ENCODE assay signal across 8 cellular contexts in the genomic region with DNA sequence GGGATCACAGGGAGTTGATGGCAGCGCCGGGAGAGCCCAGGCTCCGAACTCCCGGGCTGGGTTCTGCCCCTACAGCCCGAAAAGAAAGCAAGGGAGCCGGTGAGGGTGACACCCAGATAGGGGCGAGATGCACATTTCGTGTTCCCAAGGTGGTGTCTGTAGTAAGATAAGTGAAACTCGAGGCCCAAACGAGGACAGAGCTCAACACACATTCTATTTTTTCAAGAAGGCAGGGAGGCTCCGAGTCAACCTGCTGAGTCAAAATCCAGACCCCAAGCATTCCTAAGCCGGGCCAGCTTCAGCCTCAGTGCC. TPM values are rescaled to one million over a fixed set of nuclear protein-coding genes. Genes with fewer than 3 reads are reported as not detected.
A peak's percentile ranks its signal among the peaks of the same experiment; 100 is the strongest.
DNase-seq lines count a peak whose midpoint lies in the region; ATAC-seq lines count a peak whose summit lies in the region.

No MANE protein-coding gene starts in this region.

- intact Hi-C loops in right cardiac atrium (cut with DNase I), result no loop called here

- peak overlapping the region; percentile 87 for H3K4me3 Mint-ChIP-seq in T-helper 17 cell
- H3K4me3 Mint-ChIP-seq in stimulated activated memory B cell treated with anti-CD40 and anti-IgM and Interleukin-4, amounts not matched to agents 10 μg/mL and 1 μg/mL and 100 μg/mL, for 72 hours, result peak overlapping the region; percentile 86

- H3K27ac Mint-ChIP-seq in T-helper 17 cell, result peak overlapping the region; percentile 83
- peak overlapping the region; percentile 87 for H3K27ac Mint-ChIP-seq in stimulated activated memory B cell treated with anti-CD40 and anti-IgM and Interleukin-4, amounts not matched to agents 10 μg/mL and 1 μg/mL and 100 μg/mL, for 72 hours

- no peaks in the 10 kb centered on the region for H3K36me3 Mint-ChIP-seq in T-helper 17 cell (ENCODE audit: low read depth)
- H3K36me3 Mint-ChIP-seq in stimulated activated memory B cell treated with anti-CD40 and anti-IgM and Interleukin-4, amounts not matched to agents 10 μg/mL and 1 μg/mL and 100 μg/mL, for 72 hours, result no peaks in the 10 kb centered on the region

- H3K9me3 ChIP-seq in T-helper 17 cell (ENCODE audit: control insufficient read depth, low read length, poor library complexity, severe bottlenecking), result no peaks in the 10 kb centered on the region
- no peaks in the 10 kb centered on the region for H3K9me3 ChIP-seq in right cardiac atrium (ENCODE audit: control insufficient read depth, low read length)

- peaks cover 21% of the 10 kb centered on the region for H3K4me1 Mint-ChIP-seq in T-helper 17 cell
- H3K4me1 Mint-ChIP-seq in stimulated activated memory B cell treated with anti-CD40 and anti-IgM and Interleukin-4, amounts not matched to agents 10 μg/mL and 1 μg/mL and 100 μg/mL, for 72 hours, result peaks cover 13% of the 10 kb centered on the region

- no peaks in the 10 kb centered on the region for H3K27me3 Mint-ChIP-seq in T-helper 17 cell
- H3K27me3 Mint-ChIP-seq in stimulated activated memory B cell treated with anti-CD40 and anti-IgM and Interleukin-4, amounts not matched to agents 10 μg/mL and 1 μg/mL and 100 μg/mL, for 72 hours, result no peaks in the 10 kb centered on the region

- no peaks in the 10 kb centered on the region for H3K27me3 ChIP-seq in right cardiac atrium (ENCODE audit: control insufficient read depth, insufficient read depth)

- ATAC-seq in T-helper 17 cell (no peak), right cardiac atrium (no peak), esophagus mucosa (no peak)
- no peak for ATAC-seq in stimulated activated memory B cell treated with anti-CD40 and anti-IgM and Interleukin-4, amounts not matched to agents 10 μg/mL and 1 μg/mL and 100 μg/mL, for 72 hours

- peak overlapping the region; percentile 55 for H3K4me3 ChIP-seq in right cardiac atrium (ENCODE audit: low read length)

- H3K27ac ChIP-seq in right cardiac atrium (ENCODE audit: low read length), result peak overlapping the region; percentile 25

- DNase-seq in NCI-H510A treated with DMSO at 0.1 percent for 48 hours (lab: John Stamatoyannopoulos, UW) (peak; percentile 74), NCI-H510A (lab: John Stamatoyannopoulos, UW) (no peak), T-helper 17 cell (no peak), right cardiac atrium (no peak), NCI-H2171 treated with DMSO at 0.1 percent for 48 hours (lab: John Stamatoyannopoulos, UW) (no peak), DMS53 treated with DMSO at 0.1 percent for 48 hours (lab: John Stamatoyannopoulos, UW; ENCODE audit: unreplicated experiment) (no peak)

- H3K4me1 ChIP-seq in right cardiac atrium (ENCODE audit: control insufficient read depth, insufficient read depth, low read length), result no peaks in the 10 kb centered on the region

- H3K9me3 Mint-ChIP-seq in stimulated activated memory B cell treated with anti-CD40 and anti-IgM and Interleukin-4, amounts not matched to agents 10 μg/mL and 1 μg/mL and 100 μg/mL, for 72 hours, result no peaks in the 10 kb centered on the region

- 32% methylated on average over 12 of the region's 12 CpGs for WGBS in right cardiac atrium

RNA-seq across cellular contexts. Expression of a gene that starts 24.2 kb away (rescaled TPM):
- 10 to 100 TPM; 75.5 to 77.9 TPM for total RNA-seq in T-helper 17 cell
- 10 to 100 TPM; 45.4 to 47.4 (median 46.3) TPM for total RNA-seq in right cardiac atrium
- 28.8 TPM for polyA plus RNA-seq in right cardiac atrium
- total RNA-seq in esophagus mucosa, result 44.5 TPM

RNA-seq across cellular contexts. Expression of a gene that starts 55.3 kb away (rescaled TPM):
- total RNA-seq in T-helper 17 cell, result under 1 TPM in 1 of 2 donors, not detected in 1; 0.30 TPM
- total RNA-seq in right cardiac atrium, result under 1 TPM in 3 of 4 donors, not detected in 1; 0.29 to 0.42 (median 0.31) TPM
- 0.11 TPM for polyA plus RNA-seq in right cardiac atrium
- total RNA-seq in esophagus mucosa, result 51.5 TPM

Comparison
In these comparisons a context has a peak if more than half of its experiments do, and no peak if none do; other contexts are left out.
1. RNA of a gene that starts 55.3 kb away (total RNA-seq): 51.5 TPM in esophagus mucosa (single experiment); 0.29 to 0.42 TPM in right cardiac atrium and 0.30 TPM in T-helper 17 cell; every median in the first group is over 10 times any median in the second.